ENCODE assay signal across 9 cellular contexts in the genomic region with DNA sequence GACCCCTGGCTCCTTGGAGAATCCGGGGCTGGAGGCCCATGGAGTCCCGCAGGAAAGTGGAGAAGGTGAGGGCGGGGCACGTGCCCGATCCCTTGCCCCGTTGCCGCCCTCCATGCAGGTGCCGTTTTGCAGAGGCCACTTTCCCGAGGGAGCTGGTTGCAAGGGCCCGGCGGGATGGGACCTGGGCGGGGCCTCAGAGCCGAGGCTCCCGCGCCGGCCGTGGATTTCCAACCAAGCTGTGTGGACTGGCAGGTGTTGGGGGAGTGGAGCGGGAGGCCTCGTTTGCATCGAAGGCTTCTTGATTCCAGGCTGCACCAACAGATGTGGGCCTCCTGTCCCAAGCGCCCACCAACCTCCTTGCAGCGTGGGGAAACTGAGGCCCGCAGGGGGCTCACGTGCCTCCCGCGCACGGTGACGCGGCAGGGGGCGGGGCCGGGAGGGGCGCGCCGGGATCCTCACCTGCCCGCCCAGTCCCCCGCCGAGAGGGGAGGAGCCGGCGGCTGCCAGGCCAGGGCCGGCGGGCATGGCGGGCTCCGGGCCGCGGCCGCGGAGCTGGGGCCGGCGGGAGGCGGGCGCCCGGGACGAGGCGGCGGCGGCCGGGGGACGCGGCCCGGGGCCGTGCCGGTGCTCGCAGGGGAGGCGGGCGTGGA. TPM values are rescaled to one million over a fixed set of nuclear protein-coding genes. Genes with fewer than 3 reads are reported as not detected.
DNase-seq lines count a peak whose midpoint lies in the region; ATAC-seq and TF ChIP-seq lines count a peak whose summit lies in the region.
"Had no signal": no experiment of that assay in that cellular context is flagged by ENCODE, and none has a peak within 500 bp of the region (broad histone marks: within the 10 kb centered on the region; RNA-seq: fewer than 3 reads in every experiment).

No MANE protein-coding gene starts in this region.

- H3K4me1 ChIP-seq in ACC112 (ENCODE audit: control insufficient read depth, insufficient read depth, low read length, unreplicated experiment) (no peaks in the 10 kb centered on the region), esophagus squamous epithelium (peaks cover 25 to 65% (median 27%) of the 10 kb centered on the region in 3 donors), neuronal stem cell (ENCODE audit: control insufficient read depth in 2 of 2, insufficient read depth in 1 of 2, low read depth in 1 of 2, low read length in 2 of 2) (peaks cover 3% of the 10 kb centered on the region in 2 donors)

- peak overlapping the region; percentile 82 for H3K23ac ChIP-seq in neuronal stem cell (ENCODE audit: low read depth, low read length, poor library complexity)

- TF ChIP-seq CTCF in GM12865 (IDR thresholded peaks at IDR 0.05; ENCODE audit: insufficient read depth, low read depth, low read length, missing control alignments) (no peak), esophagus squamous epithelium (IDR thresholded peaks at IDR 0.05) (no peak)

- H3K14ac ChIP-seq in neuronal stem cell (ENCODE audit: low read length): peak overlapping the region; percentile 6

- H3K9me3 ChIP-seq in esophagus squamous epithelium: no peaks in the 10 kb centered on the region
- H3K9me3 ChIP-seq in neuronal stem cell (replicated peaks in 1 of 2; ENCODE audit: control insufficient read depth in 2 of 2, insufficient read depth in 1 of 2, low read depth in 1 of 2, low read length in 2 of 2): peaks cover 4 to 12% of the 10 kb centered on the region in 2 donors

- H3K9me3 Mint-ChIP-seq in T-helper 1 cell treated with Interleukin-12 subunit alpha and Interleukin-12 subunit beta and Interleukin-4 antibody, amounts not matched to agents 30 μg/mL and 1 μg/mL, for 36 hours: no peaks in the 10 kb centered on the region

- H2AK5ac ChIP-seq in neuronal stem cell (ENCODE audit: low read depth, low read length): peak overlapping the region; percentile 96

- ATAC-seq in HG03469 (IDR thresholded peaks at IDR 0.05; ENCODE audit: unreplicated experiment): no peak

- H3K9ac ChIP-seq in neuronal stem cell (ENCODE audit: low read depth, low read length, poor library complexity): peak overlapping the region; percentile 78

- peak overlapping the region; percentile 79 for H2BK12ac ChIP-seq in neuronal stem cell (ENCODE audit: low read length)

- H3K18ac ChIP-seq in neuronal stem cell (ENCODE audit: low read length): peak overlapping the region; percentile 97

- H3K36me3 ChIP-seq in ACC112 (ENCODE audit: insufficient read depth, low read length) (peaks cover 28% of the 10 kb centered on the region), esophagus squamous epithelium (peaks cover 1 to 49% (median 6%) of the 10 kb centered on the region in 3 donors), neuronal stem cell (replicated peaks in 1 of 2; ENCODE audit: control insufficient read depth in 2 of 2, insufficient read depth in 2 of 2, low read length in 2 of 2) (peaks cover 6 to 19% of the 10 kb centered on the region in 2 donors)

- H3K27me3 ChIP-seq in ACC112 (ENCODE audit: insufficient read depth, low read length) (no peaks in the 10 kb centered on the region), esophagus squamous epithelium (no peaks in the 10 kb centered on the region), neuronal stem cell (ENCODE audit: control insufficient read depth in 3 of 3, insufficient read depth in 3 of 3, low read depth in 1 of 3, low read length in 3 of 3) (no peaks in the 10 kb centered on the region)

- no peaks in the 10 kb centered on the region for H3K27me3 Mint-ChIP-seq in T-helper 1 cell treated with Interleukin-12 subunit alpha and Interleukin-12 subunit beta and Interleukin-4 antibody, amounts not matched to agents 30 μg/mL and 1 μg/mL, for 36 hours (ENCODE audit: low read depth)

- peaks cover 27% of the 10 kb centered on the region for H3K36me3 Mint-ChIP-seq in T-helper 1 cell treated with Interleukin-12 subunit alpha and Interleukin-12 subunit beta and Interleukin-4 antibody, amounts not matched to agents 30 μg/mL and 1 μg/mL, for 36 hours (ENCODE audit: low read depth)

- no peak overlapping the region for H4K91ac ChIP-seq in neuronal stem cell (ENCODE audit: low read depth, low read length, poor library complexity)

- peak overlapping the region; percentile 78 for H4K8ac ChIP-seq in neuronal stem cell (ENCODE audit: low read depth, low read length)

- peak overlapping the region; percentile 91 for H3K4me2 ChIP-seq in neuronal stem cell (ENCODE audit: insufficient read depth, low read length, poor library complexity, severe bottlenecking)

- peak overlapping the region; percentile 96 for H2BK15ac ChIP-seq in neuronal stem cell (ENCODE audit: low read length)

- no peak overlapping the region for H3K27ac Mint-ChIP-seq in T-helper 1 cell treated with Interleukin-12 subunit alpha and Interleukin-12 subunit beta and Interleukin-4 antibody, amounts not matched to agents 30 μg/mL and 1 μg/mL, for 36 hours

- H3K79me1 ChIP-seq in neuronal stem cell (ENCODE audit: low read depth, low read length): no peaks in the 10 kb centered on the region

- WGBS in esophagus squamous epithelium, 2 donors: 30% methylated on average over 2 of the region's 65 CpGs; no CpG with 5 or more reads in 1 of the 2 donors
- no CpG with 5 or more reads among the region's 65 CpGs for WGBS in neuronal stem cell (ENCODE audit: extremely low coverage in 2 of 2, insufficient read length in 2 of 2, insufficient replicate concordance in 1 of 2), 2 donors

- peak overlapping the region; percentile 71 for H3K4me3 ChIP-seq in ACC112 (ENCODE audit: low read depth, low read length)
- H3K4me3 ChIP-seq in GM12865 (ENCODE audit: low read depth, low read length): peak overlapping the region; percentile 53
- H3K4me3 ChIP-seq in esophagus squamous epithelium: peak overlapping the region; percentile 52 to 74 (median 64)
- H3K4me3 ChIP-seq in neuronal stem cell (ENCODE audit: low read length in 2 of 2): peak overlapping the region; percentile 57 to 85

- H2BK120ac ChIP-seq in neuronal stem cell (ENCODE audit: low read depth, low read length): peak overlapping the region; percentile 24

- H3K4me1 Mint-ChIP-seq in T-helper 1 cell treated with Interleukin-12 subunit alpha and Interleukin-12 subunit beta and Interleukin-4 antibody, amounts not matched to agents 30 μg/mL and 1 μg/mL, for 36 hours (ENCODE audit: low read depth): peaks cover 48% of the 10 kb centered on the region

- DNase-seq in GM12865 (ENCODE audit: low read depth): no peak
- DNase-seq in esophagus squamous epithelium (lab: John Stamatoyannopoulos, UW): no peak
- no peak for DNase-seq in neuronal stem cell (ENCODE audit: low spot score)
- DNase-seq in NCI-H1436 treated with DMSO at 0.1 percent for 48 hours (lab: John Stamatoyannopoulos, UW): no peak
- no peak for DNase-seq in NOMO-1 treated with DMSO at 0.1 percent for 48 hours (lab: John Stamatoyannopoulos, UW; ENCODE audit: unreplicated experiment)

- intact Hi-C loops in esophagus squamous epithelium (cut with DNase I): no loop called here

- H3K4ac ChIP-seq in neuronal stem cell (ENCODE audit: low read length): peak overlapping the region; percentile 59

- TF ChIP-seq POLR2A in esophagus squamous epithelium (IDR thresholded peaks at IDR 0.05): no peak

- peak overlapping the region; percentile 79 for H3K4me3 Mint-ChIP-seq in T-helper 1 cell treated with Interleukin-12 subunit alpha and Interleukin-12 subunit beta and Interleukin-4 antibody, amounts not matched to agents 30 μg/mL and 1 μg/mL, for 36 hours

- H2BK5ac ChIP-seq in neuronal stem cell (ENCODE audit: low read length): peak overlapping the region; percentile 19

- H3K79me2 ChIP-seq in ACC112 (ENCODE audit: control insufficient read depth, insufficient read depth, low read length, unreplicated experiment): peaks cover 43% of the 10 kb centered on the region

- H2AFZ ChIP-seq in ACC112 (ENCODE audit: low read length, unreplicated experiment) (no peak overlapping the region), neuronal stem cell (ENCODE audit: low read length) (peak overlapping the region; percentile 89)

- no peak overlapping the region for H3K27ac ChIP-seq in ACC112 (ENCODE audit: low read depth, low read length)
- H3K27ac ChIP-seq in esophagus squamous epithelium: peak overlapping the region; percentile 32 to 73 (median 44)
- H3K27ac ChIP-seq in neuronal stem cell (replicated peaks; ENCODE audit: low read length): no peak overlapping the region
- H3K27ac ChIP-seq: epithelial cell of prostate had no signal

RNA-seq across cellular contexts. Expression of a gene that starts 24.9 kb away (rescaled TPM):
- 10 to 100 TPM; 13.5 to 36.8 (median 34.0) TPM for total RNA-seq in esophagus squamous epithelium
- polyA plus RNA-seq in neuronal stem cell (2013, experiment 1 of 2): 8.1 TPM
- 8.7 TPM for polyA plus RNA-seq in neuronal stem cell (2013, experiment 2 of 2)

RNA-seq across cellular contexts. Expression of a gene that starts 25.8 kb away (rescaled TPM):
- 100 to 1,000 TPM in 2 of 4 donors, 10 to 100 TPM in 2; 81.7 to 144 (median 103) TPM for total RNA-seq in esophagus squamous epithelium
- 169 TPM for polyA plus RNA-seq in neuronal stem cell (2013, experiment 1 of 2)
- 159 TPM for polyA plus RNA-seq in neuronal stem cell (2013, experiment 2 of 2)

Comparison
In these comparisons a context has a peak if more than half of its experiments do, and no peak if none do; other contexts are left out.
1. H3K27ac ChIP-seq: peak in esophagus squamous epithelium (4 of 4); none in ACC112 (single experiment) and neuronal stem cell (single experiment).
2. Peak in every context shown above with its lines, with median percentiles within 50 percentile points of each other: H3K4me3 ChIP-seq.